Comparison of ENCODE assay signal across 15 cellular contexts in the genomic region with DNA sequence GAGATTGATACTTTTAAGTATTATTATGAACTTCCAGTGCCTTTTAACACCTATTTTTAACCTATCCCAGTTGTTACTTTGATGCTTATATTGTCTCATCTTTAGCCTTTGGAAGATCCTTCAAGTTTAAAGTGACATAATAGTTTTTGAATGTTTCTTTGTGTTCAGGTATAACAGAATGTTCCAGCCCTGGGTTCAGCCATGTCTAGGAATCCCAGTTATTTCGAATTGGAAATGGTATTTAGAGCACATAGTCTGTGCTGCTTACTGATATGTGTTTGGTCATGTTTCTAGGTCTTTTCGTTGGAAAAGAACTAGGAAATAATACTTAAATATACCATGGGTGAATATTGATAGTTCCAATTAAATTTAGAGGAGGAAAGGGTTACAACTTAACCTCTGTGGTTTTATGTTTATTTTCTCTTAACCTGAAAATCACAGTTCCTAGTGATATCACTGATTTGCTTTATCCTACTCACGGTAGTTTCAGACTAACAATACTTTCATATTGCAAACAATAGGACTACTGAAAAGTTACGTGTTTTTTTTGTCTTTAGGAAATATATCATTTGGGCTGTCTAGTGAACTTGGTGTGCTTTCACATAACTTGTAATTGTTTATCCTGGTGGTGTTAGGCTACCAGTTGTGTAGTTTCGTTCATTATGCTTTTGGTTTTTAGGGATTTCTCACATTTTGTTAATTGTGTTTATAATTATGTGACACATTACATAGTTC. TPM values are rescaled to one million over a fixed set of nuclear protein-coding genes. Genes with fewer than 3 reads are reported as not detected.
DNase-seq lines count a peak whose midpoint lies in the region; ATAC-seq, FAIRE-seq and TF ChIP-seq lines count a peak whose summit lies in the region.
"Had no signal": no experiment of that assay in that cellular context is flagged by ENCODE, and none has a peak within 500 bp of the region (broad histone marks: within the 10 kb centered on the region; RNA-seq: fewer than 3 reads in every experiment).

No MANE protein-coding gene starts in this region.

- no peak for TF ChIP-seq POLR2A in H54 (IDR thresholded peaks at IDR 0.05; ENCODE audit: low read depth, low read length)

- H3K27ac Mint-ChIP-seq in CD4-positive, alpha-beta T cell: peak overlapping the region; percentile 16
- H3K27ac Mint-ChIP-seq in osteocyte (ENCODE audit: unreplicated experiment): peak overlapping the region; percentile 31
- H3K27ac Mint-ChIP-seq: B cell had no signal

- CTCF ChIA-PET in CD4-positive, alpha-beta T cell (lab: Charles Lee): interaction anchor here (0.6 kb wide), 1 partner anchor 11 kb away, joined by 3 read pairs; no protein-coding TSS in a partner anchor

- intact Hi-C loops in CD4-positive, alpha-beta T cell (cut with DNase I, micrococcal nuclease): no loop called here

- POLR2A ChIA-PET in CD4-positive, alpha-beta T cell (lab: Charles Lee): interaction anchor here (1.0 kb wide), 1 partner anchor 38 kb away, joined by 4 read pairs; a partner anchor contains a TSS

- no peaks in the 10 kb centered on the region for H3K9me3 ChIP-seq in CD4-positive, alpha-beta T cell (ENCODE audit: control insufficient read depth, low read length)

- H3K27me3 ChIP-seq in CD4-positive, alpha-beta T cell (ENCODE audit: control insufficient read depth, insufficient read depth, low read length): no peaks in the 10 kb centered on the region

- H3K27me3 Mint-ChIP-seq in CD4-positive, alpha-beta T cell: no peaks in the 10 kb centered on the region
- no peaks in the 10 kb centered on the region for H3K27me3 Mint-ChIP-seq in osteocyte (ENCODE audit: unreplicated experiment)
- H3K27me3 Mint-ChIP-seq: B cell had no signal

- no peaks in the 10 kb centered on the region for H3K9me3 Mint-ChIP-seq in CD4-positive, alpha-beta T cell
- no peaks in the 10 kb centered on the region for H3K9me3 Mint-ChIP-seq in osteocyte (ENCODE audit: unreplicated experiment)
- H3K9me3 Mint-ChIP-seq: H9 had no signal

- no peak for DNase-seq in CD4-positive, alpha-beta T cell
- DNase-seq in H54 (ENCODE audit: insufficient read length, low spot score) (no peak), dermis microvascular lymphatic vessel endothelial cell (ENCODE audit: low read depth in 2 of 2) (peak; percentile 10 to 49), osteocyte (ENCODE audit: extremely low spot score, unreplicated experiment) (no peak), T-helper 9 cell (no peak)
- DNase-seq: ACHN, EL, H9, Karpas-422, NCI-H187 treated with DMSO at 0.1 percent for 48 hours, NCI-H774 had no signal

- H3K4me3 Mint-ChIP-seq in CD4-positive, alpha-beta T cell: no peak overlapping the region
- H3K4me3 Mint-ChIP-seq in osteocyte (ENCODE audit: unreplicated experiment): no peak overlapping the region
- H3K4me3 Mint-ChIP-seq: B cell, H9 had no signal

- ATAC-seq in CD4-positive, alpha-beta T cell (ENCODE audit: poor library complexity): no peak
- ATAC-seq in GM18870 (IDR thresholded peaks at IDR 0.05; ENCODE audit: unreplicated experiment) (no peak), GM21737 (IDR thresholded peaks at IDR 0.05; ENCODE audit: unreplicated experiment) (no peak)
- ATAC-seq: Right ventricle myocardium inferior had no signal

- H3K36me3 Mint-ChIP-seq in CD4-positive, alpha-beta T cell (ENCODE audit: low read depth): peaks cover 65% of the 10 kb centered on the region
- peaks cover 12% of the 10 kb centered on the region for H3K36me3 Mint-ChIP-seq in osteocyte (ENCODE audit: unreplicated experiment)

- peaks cover 71% of the 10 kb centered on the region for H3K4me1 Mint-ChIP-seq in CD4-positive, alpha-beta T cell (ENCODE audit: low read depth)
- peaks cover 36% of the 10 kb centered on the region for H3K4me1 Mint-ChIP-seq in osteocyte (ENCODE audit: unreplicated experiment)

- TF ChIP-seq CTCF in CD4-positive, alpha-beta T cell (IDR thresholded peaks at IDR 0.05): no peak
- no peak for TF ChIP-seq CTCF in osteocyte (IDR thresholded peaks at IDR 0.05)

- no peak overlapping the region for H3K27ac ChIP-seq in CD4-positive, alpha-beta T cell (ENCODE audit: low read depth, low read length)

- peak; percentile 50 for FAIRE-seq in H54 (lab: Jason Lieb, UNC)

RNA-seq across cellular contexts. Expression of a gene that starts 37.8 kb away (rescaled TPM):
- 100 to 1,000 TPM; 141 to 149 TPM for total RNA-seq in CD4-positive, alpha-beta T cell
- 59.8 and 66.1 TPM in 2 replicates for total RNA-seq in dermis microvascular lymphatic vessel endothelial cell
- total RNA-seq in osteocyte: 66.7 and 69.6 TPM in 2 replicates

Comparison
In these comparisons a context has a peak if more than half of its experiments do, and no peak if none do; other contexts are left out.
1. DNase-seq: peak in dermis microvascular lymphatic vessel endothelial cell (2 of 2); none in CD4-positive, alpha-beta T cell (0 of 10), H54 (single experiment), osteocyte (single experiment) and T-helper 9 cell (single experiment).